1 cellular context compared by ENCODE assay signal in the genomic region with DNA sequence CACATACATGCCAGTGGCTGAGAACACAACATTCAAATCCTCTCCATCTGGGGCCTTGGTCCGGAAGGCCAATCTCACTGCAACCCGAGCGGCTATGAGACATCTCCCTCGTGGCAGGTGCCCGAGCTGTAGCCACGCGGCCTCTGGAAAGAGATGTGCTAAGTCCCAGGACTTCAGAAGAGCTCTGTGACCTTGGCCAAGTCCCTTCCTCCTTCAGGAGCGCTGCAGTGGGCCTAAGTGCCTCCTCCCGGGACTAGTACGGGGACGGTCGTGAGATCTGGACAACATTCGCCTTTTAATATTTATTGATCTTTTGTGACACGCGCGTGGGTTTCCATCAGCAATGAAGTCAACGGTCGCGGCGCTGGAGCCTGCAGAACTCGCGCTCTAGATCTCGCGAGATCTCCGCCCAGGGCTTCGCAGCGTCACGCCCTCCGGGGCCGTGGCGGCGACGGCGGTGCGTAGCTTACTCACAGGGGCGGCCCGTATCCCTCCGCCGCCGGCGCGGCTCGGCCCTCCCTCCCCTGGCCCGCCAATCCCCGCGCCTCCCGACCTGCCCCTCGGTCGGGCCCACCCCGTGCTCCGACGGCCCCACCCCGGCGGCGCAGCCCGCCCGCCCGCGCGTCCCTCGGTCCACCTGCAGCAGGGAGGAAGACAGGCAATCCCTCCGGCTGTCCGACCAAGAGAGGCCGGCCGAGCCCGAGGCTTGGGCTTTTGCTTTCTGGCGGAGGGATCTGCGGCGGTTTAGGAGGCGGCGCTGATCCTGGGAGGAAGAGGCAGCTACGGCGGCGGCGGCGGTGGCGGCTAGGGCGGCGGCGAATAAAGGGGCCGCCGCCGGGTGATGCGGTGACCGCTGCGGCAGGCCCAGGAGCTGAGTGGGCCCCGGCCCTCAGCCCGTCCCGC.
TF ChIP-seq lines count a peak whose summit lies in the region.

A gene (plus strand): TSS at position 588 of the 903 bp plus-strand sequence. CDS start 453 bp downstream, outside the sequence.

TF ChIP-seq in HepG2, 621 proteins besides CTCF, POLR2A, EP300 and RAD21 (continued from another document and continues in another):
- TF ChIP-seq, protein P1, sequence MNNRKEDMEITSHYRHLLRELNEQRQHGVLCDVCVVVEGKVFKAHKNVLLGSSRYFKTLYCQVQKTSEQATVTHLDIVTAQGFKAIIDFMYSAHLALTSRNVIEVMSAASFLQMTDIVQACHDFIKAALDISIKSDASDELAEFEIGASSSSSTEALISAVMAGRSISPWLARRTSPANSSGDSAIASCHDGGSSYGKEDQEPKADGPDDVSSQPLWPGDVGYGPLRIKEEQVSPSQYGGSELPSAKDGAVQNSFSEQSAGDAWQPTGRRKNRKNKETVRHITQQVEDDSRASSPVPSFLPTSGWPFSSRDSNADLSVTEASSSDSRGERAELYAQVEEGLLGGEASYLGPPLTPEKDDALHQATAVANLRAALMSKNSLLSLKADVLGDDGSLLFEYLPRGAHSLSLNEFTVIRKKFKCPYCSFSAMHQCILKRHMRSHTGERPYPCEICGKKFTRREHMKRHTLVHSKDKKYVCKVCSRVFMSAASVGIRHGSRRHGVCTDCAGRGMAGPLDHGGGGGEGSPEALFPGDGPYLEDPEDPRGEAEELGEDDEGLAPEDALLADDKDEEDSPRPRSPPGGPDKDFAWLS (CRISPR knock-in tag; IDR thresholded peaks at IDR 0.05; ENCODE audit: borderline replicate concordance), result no peak
- no peak for TF ChIP-seq TAF15 (IDR thresholded peaks at IDR 0.05; ENCODE audit: low read depth, low read length, poor library complexity, severe bottlenecking)
- TF ChIP-seq BRCA1 (CRISPR knock-in tag; IDR thresholded peaks at IDR 0.05), result no peak
- TF ChIP-seq ZSCAN30 (CRISPR knock-in tag; IDR thresholded peaks at IDR 0.05), result peak; percentile 43; the same call in 1 of the 2 replicates
- TF ChIP-seq FLYWCH1 (CRISPR knock-in tag; IDR thresholded peaks at IDR 0.05), result no peak
- TF ChIP-seq, protein P2, sequence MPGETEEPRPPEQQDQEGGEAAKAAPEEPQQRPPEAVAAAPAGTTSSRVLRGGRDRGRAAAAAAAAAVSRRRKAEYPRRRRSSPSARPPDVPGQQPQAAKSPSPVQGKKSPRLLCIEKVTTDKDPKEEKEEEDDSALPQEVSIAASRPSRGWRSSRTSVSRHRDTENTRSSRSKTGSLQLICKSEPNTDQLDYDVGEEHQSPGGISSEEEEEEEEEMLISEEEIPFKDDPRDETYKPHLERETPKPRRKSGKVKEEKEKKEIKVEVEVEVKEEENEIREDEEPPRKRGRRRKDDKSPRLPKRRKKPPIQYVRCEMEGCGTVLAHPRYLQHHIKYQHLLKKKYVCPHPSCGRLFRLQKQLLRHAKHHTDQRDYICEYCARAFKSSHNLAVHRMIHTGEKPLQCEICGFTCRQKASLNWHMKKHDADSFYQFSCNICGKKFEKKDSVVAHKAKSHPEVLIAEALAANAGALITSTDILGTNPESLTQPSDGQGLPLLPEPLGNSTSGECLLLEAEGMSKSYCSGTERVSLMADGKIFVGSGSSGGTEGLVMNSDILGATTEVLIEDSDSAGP (CRISPR knock-in tag; IDR thresholded peaks at IDR 0.05; ENCODE audit: borderline replicate concordance), result peak; percentile 59; the same call in 1 of the 2 replicates
- TF ChIP-seq, protein P3, sequence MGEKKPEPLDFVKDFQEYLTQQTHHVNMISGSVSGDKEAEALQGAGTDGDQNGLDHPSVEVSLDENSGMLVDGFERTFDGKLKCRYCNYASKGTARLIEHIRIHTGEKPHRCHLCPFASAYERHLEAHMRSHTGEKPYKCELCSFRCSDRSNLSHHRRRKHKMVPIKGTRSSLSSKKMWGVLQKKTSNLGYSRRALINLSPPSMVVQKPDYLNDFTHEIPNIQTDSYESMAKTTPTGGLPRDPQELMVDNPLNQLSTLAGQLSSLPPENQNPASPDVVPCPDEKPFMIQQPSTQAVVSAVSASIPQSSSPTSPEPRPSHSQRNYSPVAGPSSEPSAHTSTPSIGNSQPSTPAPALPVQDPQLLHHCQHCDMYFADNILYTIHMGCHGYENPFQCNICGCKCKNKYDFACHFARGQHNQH (CRISPR knock-in tag; IDR thresholded peaks at IDR 0.05), result no peak; the same call in 1 of the 2 replicates
- no peak; the same call in 1 of the 2 replicates for TF ChIP-seq RXRA (CRISPR knock-in tag; IDR thresholded peaks at IDR 0.05)
- no peak for TF ChIP-seq PTBP1 (IDR thresholded peaks at IDR 0.05; ENCODE audit: low read depth, low read length, poor library complexity, severe bottlenecking)
- no peak for TF ChIP-seq U2AF2 (IDR thresholded peaks at IDR 0.05; ENCODE audit: low read depth, low read length)
- TF ChIP-seq, protein P4, sequence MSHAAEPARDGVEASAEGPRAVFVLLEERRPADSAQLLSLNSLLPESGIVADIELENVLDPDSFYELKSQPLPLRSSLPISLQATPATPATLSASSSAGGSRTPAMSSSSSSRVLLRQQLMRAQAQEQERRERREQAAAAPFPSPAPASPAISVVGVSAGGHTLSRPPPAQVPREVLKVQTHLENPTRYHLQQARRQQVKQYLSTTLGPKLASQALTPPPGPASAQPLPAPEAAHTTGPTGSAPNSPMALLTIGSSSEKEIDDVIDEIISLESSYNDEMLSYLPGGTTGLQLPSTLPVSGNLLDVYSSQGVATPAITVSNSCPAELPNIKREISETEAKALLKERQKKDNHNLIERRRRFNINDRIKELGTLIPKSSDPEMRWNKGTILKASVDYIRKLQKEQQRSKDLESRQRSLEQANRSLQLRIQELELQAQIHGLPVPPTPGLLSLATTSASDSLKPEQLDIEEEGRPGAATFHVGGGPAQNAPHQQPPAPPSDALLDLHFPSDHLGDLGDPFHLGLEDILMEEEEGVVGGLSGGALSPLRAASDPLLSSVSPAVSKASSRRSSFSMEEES (CRISPR knock-in tag; IDR thresholded peaks at IDR 0.05), result peak; percentile 59
- TF ChIP-seq GATA4 (IDR thresholded peaks at IDR 0.05; ENCODE audit: borderline replicate concordance, low read depth), result no peak
- TF ChIP-seq, protein P5, sequence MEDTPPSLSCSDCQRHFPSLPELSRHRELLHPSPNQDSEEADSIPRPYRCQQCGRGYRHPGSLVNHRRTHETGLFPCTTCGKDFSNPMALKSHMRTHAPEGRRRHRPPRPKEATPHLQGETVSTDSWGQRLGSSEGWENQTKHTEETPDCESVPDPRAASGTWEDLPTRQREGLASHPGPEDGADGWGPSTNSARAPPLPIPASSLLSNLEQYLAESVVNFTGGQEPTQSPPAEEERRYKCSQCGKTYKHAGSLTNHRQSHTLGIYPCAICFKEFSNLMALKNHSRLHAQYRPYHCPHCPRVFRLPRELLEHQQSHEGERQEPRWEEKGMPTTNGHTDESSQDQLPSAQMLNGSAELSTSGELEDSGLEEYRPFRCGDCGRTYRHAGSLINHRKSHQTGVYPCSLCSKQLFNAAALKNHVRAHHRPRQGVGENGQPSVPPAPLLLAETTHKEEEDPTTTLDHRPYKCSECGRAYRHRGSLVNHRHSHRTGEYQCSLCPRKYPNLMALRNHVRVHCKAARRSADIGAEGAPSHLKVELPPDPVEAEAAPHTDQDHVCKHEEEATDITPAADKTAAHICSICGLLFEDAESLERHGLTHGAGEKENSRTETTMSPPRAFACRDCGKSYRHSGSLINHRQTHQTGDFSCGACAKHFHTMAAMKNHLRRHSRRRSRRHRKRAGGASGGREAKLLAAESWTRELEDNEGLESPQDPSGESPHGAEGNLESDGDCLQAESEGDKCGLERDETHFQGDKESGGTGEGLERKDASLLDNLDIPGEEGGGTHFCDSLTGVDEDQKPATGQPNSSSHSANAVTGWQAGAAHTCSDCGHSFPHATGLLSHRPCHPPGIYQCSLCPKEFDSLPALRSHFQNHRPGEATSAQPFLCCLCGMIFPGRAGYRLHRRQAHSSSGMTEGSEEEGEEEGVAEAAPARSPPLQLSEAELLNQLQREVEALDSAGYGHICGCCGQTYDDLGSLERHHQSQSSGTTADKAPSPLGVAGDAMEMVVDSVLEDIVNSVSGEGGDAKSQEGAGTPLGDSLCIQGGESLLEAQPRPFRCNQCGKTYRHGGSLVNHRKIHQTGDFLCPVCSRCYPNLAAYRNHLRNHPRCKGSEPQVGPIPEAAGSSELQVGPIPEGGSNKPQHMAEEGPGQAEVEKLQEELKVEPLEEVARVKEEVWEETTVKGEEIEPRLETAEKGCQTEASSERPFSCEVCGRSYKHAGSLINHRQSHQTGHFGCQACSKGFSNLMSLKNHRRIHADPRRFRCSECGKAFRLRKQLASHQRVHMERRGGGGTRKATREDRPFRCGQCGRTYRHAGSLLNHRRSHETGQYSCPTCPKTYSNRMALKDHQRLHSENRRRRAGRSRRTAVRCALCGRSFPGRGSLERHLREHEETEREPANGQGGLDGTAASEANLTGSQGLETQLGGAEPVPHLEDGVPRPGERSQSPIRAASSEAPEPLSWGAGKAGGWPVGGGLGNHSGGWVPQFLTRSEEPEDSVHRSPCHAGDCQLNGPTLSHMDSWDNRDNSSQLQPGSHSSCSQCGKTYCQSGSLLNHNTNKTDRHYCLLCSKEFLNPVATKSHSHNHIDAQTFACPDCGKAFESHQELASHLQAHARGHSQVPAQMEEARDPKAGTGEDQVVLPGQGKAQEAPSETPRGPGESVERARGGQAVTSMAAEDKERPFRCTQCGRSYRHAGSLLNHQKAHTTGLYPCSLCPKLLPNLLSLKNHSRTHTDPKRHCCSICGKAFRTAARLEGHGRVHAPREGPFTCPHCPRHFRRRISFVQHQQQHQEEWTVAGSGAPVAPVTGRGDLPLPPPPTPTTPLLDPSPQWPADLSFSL (CRISPR knock-in tag; IDR thresholded peaks at IDR 0.05), result no peak
- no peak; the same call in 1 of the 2 replicates for TF ChIP-seq HES4 (CRISPR knock-in tag; IDR thresholded peaks at IDR 0.05; ENCODE audit: borderline replicate concordance)
- TF ChIP-seq, protein P6, sequence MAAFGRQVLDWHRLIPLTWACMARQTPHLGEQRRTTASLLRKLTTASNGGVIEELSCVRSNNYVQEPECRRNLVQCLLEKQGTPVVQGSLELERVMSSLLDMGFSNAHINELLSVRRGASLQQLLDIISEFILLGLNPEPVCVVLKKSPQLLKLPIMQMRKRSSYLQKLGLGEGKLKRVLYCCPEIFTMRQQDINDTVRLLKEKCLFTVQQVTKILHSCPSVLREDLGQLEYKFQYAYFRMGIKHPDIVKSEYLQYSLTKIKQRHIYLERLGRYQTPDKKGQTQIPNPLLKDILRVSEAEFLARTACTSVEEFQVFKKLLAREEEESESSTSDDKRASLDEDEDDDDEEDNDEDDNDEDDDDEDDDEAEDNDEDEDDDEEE (CRISPR knock-in tag; IDR thresholded peaks at IDR 0.05), result no peak
- TF ChIP-seq, protein P7, sequence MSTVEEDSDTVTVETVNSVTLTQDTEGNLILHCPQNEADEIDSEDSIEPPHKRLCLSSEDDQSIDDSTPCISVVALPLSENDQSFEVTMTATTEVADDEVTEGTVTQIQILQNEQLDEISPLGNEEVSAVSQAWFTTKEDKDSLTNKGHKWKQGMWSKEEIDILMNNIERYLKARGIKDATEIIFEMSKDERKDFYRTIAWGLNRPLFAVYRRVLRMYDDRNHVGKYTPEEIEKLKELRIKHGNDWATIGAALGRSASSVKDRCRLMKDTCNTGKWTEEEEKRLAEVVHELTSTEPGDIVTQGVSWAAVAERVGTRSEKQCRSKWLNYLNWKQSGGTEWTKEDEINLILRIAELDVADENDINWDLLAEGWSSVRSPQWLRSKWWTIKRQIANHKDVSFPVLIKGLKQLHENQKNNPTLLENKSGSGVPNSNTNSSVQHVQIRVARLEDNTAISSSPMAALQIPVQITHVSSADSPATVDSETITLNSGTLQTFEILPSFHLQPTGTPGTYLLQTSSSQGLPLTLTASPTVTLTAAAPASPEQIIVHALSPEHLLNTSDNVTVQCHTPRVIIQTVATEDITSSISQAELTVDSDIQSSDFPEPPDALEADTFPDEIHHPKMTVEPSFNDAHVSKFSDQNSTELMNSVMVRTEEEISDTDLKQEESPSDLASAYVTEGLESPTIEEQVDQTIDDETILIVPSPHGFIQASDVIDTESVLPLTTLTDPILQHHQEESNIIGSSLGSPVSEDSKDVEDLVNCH (CRISPR knock-in tag; IDR thresholded peaks at IDR 0.05), result no peak
- no peak for TF ChIP-seq GTF2F1 (IDR thresholded peaks at IDR 0.05; ENCODE audit: low read length)
- no peak for TF ChIP-seq TCF7L2 (IDR thresholded peaks at IDR 0.05; ENCODE audit: low read depth, low read length)
- peak; percentile 72; the same call in 1 of the 2 replicates for TF ChIP-seq ZMYM4 (CRISPR knock-in tag; IDR thresholded peaks at IDR 0.05)
- TF ChIP-seq, protein P8, sequence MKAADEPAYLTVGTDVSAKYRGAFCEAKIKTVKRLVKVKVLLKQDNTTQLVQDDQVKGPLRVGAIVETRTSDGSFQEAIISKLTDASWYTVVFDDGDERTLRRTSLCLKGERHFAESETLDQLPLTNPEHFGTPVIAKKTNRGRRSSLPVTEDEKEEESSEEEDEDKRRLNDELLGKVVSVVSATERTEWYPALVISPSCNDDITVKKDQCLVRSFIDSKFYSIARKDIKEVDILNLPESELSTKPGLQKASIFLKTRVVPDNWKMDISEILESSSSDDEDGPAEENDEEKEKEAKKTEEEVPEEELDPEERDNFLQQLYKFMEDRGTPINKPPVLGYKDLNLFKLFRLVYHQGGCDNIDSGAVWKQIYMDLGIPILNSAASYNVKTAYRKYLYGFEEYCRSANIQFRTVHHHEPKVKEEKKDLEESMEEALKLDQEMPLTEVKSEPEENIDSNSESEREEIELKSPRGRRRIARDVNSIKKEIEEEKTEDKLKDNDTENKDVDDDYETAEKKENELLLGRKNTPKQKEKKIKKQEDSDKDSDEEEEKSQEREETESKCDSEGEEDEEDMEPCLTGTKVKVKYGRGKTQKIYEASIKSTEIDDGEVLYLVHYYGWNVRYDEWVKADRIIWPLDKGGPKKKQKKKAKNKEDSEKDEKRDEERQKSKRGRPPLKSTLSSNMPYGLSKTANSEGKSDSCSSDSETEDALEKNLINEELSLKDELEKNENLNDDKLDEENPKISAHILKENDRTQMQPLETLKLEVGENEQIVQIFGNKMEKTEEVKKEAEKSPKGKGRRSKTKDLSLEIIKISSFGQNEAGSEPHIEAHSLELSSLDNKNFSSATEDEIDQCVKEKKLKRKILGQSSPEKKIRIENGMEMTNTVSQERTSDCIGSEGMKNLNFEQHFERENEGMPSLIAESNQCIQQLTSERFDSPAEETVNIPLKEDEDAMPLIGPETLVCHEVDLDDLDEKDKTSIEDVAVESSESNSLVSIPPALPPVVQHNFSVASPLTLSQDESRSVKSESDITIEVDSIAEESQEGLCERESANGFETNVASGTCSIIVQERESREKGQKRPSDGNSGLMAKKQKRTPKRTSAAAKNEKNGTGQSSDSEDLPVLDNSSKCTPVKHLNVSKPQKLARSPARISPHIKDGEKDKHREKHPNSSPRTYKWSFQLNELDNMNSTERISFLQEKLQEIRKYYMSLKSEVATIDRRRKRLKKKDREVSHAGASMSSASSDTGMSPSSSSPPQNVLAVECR (CRISPR knock-in tag; IDR thresholded peaks at IDR 0.05; ENCODE audit: borderline replicate concordance), result peak; percentile 64
- no peak for TF ChIP-seq RBM22 (optimal IDR thresholded peaks at IDR 0.05; ENCODE audit: low read length)
- TF ChIP-seq ZNF879 (CRISPR knock-in tag; IDR thresholded peaks at IDR 0.05), result 0 out of 2 replicates have a peak, but pooled peaks have one; percentile 35
- TF ChIP-seq, protein P9, sequence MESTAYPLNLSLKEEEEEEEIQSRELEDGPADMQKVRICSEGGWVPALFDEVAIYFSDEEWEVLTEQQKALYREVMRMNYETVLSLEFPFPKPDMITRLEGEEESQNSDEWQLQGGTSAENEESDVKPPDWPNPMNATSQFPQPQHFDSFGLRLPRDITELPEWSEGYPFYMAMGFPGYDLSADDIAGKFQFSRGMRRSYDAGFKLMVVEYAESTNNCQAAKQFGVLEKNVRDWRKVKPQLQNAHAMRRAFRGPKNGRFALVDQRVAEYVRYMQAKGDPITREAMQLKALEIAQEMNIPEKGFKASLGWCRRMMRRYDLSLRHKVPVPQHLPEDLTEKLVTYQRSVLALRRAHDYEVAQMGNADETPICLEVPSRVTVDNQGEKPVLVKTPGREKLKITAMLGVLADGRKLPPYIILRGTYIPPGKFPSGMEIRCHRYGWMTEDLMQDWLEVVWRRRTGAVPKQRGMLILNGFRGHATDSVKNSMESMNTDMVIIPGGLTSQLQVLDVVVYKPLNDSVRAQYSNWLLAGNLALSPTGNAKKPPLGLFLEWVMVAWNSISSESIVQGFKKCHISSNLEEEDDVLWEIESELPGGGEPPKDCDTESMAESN (CRISPR knock-in tag; conservative IDR thresholded peaks at IDR 0.05), result no peak
- TF ChIP-seq CHD2 (IDR thresholded peaks at IDR 0.05; ENCODE audit: low read depth, low read length), result peak; percentile 95
- TF ChIP-seq DPF2 (CRISPR knock-in tag; IDR thresholded peaks at IDR 0.05; ENCODE audit: borderline replicate concordance, low read depth), result no peak
